8 cellular contexts compared by ENCODE assay signal in genomic region chr14:91417983-91418386, GRCh38. TPM values are rescaled to one million over a fixed set of nuclear protein-coding genes. Genes with fewer than 3 reads are reported as not detected.
DNase-seq lines count a peak whose midpoint lies in the region; ATAC-seq and TF ChIP-seq lines count a peak whose summit lies in the region.

No MANE protein-coding gene starts in this region.

- H3K9me3 ChIP-seq in MG63 (no peaks in the 10 kb centered on the region), muscle layer of duodenum (ENCODE audit: control insufficient read depth in 1 of 2, low read length in 2 of 2) (no peaks in the 10 kb centered on the region), upper lobe of left lung (no peaks in the 10 kb centered on the region)

- POLR2A ChIA-PET in HEK293T (lab: Yijun Ruan, JAX): interaction anchor here (1.0 to 1.9 kb wide), 5 partner anchors 9 to 94 kb away, joined by 3 to 9 read pairs (median 5); no protein-coding TSS in a partner anchor

- TF ChIP-seq EP300 in upper lobe of left lung (IDR thresholded peaks at IDR 0.05): no peak

- CTCF ChIA-PET in HEK293T (lab: Yijun Ruan, JAX): interaction anchor here (1.0 to 3.5 kb wide), 3 partner anchors 63 to 97 kb away, joined by 3 to 18 read pairs (median 4); no protein-coding TSS in a partner anchor

- H3K36me3 ChIP-seq in MG63 (no peaks in the 10 kb centered on the region; the same call in 1 of the 2 replicates), muscle layer of duodenum (ENCODE audit: control insufficient read depth in 1 of 2, insufficient read depth in 2 of 2, low read length in 2 of 2) (no peaks in the 10 kb centered on the region), upper lobe of left lung (no peaks in the 10 kb centered on the region)

- H3K27me3 ChIP-seq in MG63 (no peaks in the 10 kb centered on the region), muscle layer of duodenum (ENCODE audit: low read depth, low read length) (no peaks in the 10 kb centered on the region), upper lobe of left lung (no peaks in the 10 kb centered on the region)

- H3K27ac ChIP-seq in VCaP: peak overlapping the region; percentile 76
- no peak overlapping the region for H3K27ac ChIP-seq in muscle layer of duodenum (ENCODE audit: low read length)
- peak overlapping the region; percentile 8 to 91 (median 56) for H3K27ac ChIP-seq in upper lobe of left lung

- WGBS in upper lobe of left lung, 2 donors: 4 to 7% methylated on average over 5 to 7 of the region's 53 CpGs

- TF ChIP-seq POLR2A in upper lobe of left lung (IDR thresholded peaks at IDR 0.05): no peak

- peaks cover 4 to 17% of the 10 kb centered on the region in 2 donors for H3K4me1 ChIP-seq in muscle layer of duodenum (ENCODE audit: control insufficient read depth in 1 of 2, insufficient read depth in 2 of 2, low read length in 2 of 2)
- peaks cover 34 to 58% (median 35%) of the 10 kb centered on the region in 4 donors for H3K4me1 ChIP-seq in upper lobe of left lung

- DNase-seq in NCI-H2081 (lab: John Stamatoyannopoulos, UW): peak; percentile 76 to 85
- DNase-seq in NCI-H2081 treated with DMSO at 0.1 percent for 48 hours (lab: John Stamatoyannopoulos, UW): no peak
- peak; percentile 62 for DNase-seq in HEK293T (ENCODE audit: extremely low spot score)
- peak; percentile 63 for DNase-seq in MG63
- peak; percentile 57 for DNase-seq in effector CD8-positive, alpha-beta T cell (lab: John Stamatoyannopoulos, UW)
- peak in 1 of 2 donors; percentile 93 for DNase-seq in upper lobe of left lung

- H3K4me3 ChIP-seq in MG63 (peak overlapping the region; percentile 30), muscle layer of duodenum (ENCODE audit: low read depth in 1 of 2, low read length in 2 of 2) (peak overlapping the region; percentile 52 to 64), upper lobe of left lung (peak overlapping the region in 3 of 4 donors; percentile 83 to 89 (median 88))

- peak; percentile 65 to 74 for ATAC-seq in upper lobe of left lung (ENCODE audit: low FRiP score in 2 of 2)

- TF ChIP-seq CTCF in VCaP (conservative IDR thresholded peaks at IDR 0.05): no peak
- TF ChIP-seq CTCF in upper lobe of left lung (IDR thresholded peaks at IDR 0.05): peak in 5 of 6 experiments; percentile 21 to 56 (median 44)

TF ChIP-seq in HEK293T, 16 proteins besides CTCF, POLR2A, EP300 and RAD21:
- no peak for TF ChIP-seq SUZ12 (IDR thresholded peaks at IDR 0.05)
- peak; percentile 68; the same call in 1 of the 2 replicates for TF ChIP-seq LEF1 (IDR thresholded peaks at IDR 0.05; ENCODE audit: borderline replicate concordance)
- TF ChIP-seq ZNF384 (IDR thresholded peaks at IDR 0.05): no peak
- no peak for TF ChIP-seq HDGF (IDR thresholded peaks at IDR 0.05; ENCODE audit: borderline replicate concordance)

RNA-seq across cellular contexts. Expression of gene CCDC88C, which starts 0.4 kb away (rescaled TPM):
- 1.2 and 5.8 TPM in 2 replicates for total RNA-seq in MG63 (2014; rRNA removed; shearing (Covaris generic); ENCODE audit: low replicate concordance)
- total RNA-seq in upper lobe of left lung: 100 to 1,000 TPM in 1 of 6 donors, 10 to 100 TPM in 5; 33.1 to 119 (median 54.5) TPM

Comparison
In these comparisons a context has a peak if more than half of its experiments do, and no peak if none do; other contexts are left out.
1. H3K4me3 ChIP-seq: peak in every context shown above with its lines; median percentile 88 in upper lobe of left lung; 58 in muscle layer of duodenum; 30 in MG63.